ENCODE assay signal across 9 cellular contexts in the genomic region with DNA sequence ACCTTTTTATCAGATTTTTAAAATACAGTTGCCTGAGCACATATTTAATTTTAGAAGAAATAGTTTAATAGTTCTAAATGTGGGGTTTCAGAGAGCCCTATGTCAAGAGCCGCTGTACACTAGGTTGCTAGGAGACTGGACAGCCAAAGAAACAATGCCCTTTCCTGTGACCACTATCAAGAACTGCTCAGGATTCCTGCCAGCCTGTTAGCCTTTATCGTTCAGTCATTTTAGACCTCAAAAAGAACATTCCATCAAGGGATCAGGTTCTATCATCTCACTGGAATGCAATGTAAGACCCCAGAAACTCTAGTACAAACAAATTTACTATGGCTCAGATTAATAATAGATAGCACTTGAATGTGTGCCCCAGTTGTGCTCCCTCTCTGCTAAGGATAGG.
DNase-seq lines count a peak whose midpoint lies in the region; ATAC-seq and TF ChIP-seq lines count a peak whose summit lies in the region.
"Had no signal": no experiment of that assay in that cellular context is flagged by ENCODE, and none has a peak within 500 bp of the region (broad histone marks: within the 10 kb centered on the region; RNA-seq: fewer than 3 reads in every experiment).

No MANE protein-coding gene starts in this region.

- no peaks in the 10 kb centered on the region for H3K36me3 Mint-ChIP-seq in nephron (ENCODE audit: low read depth)
- no peaks in the 10 kb centered on the region for H3K36me3 Mint-ChIP-seq in activated CD8-positive, alpha-beta memory T cell treated with anti-CD3 and anti-CD28 coated beads, Interleukin-2, amount 10 ng/mL, durations not matched to agents 7 days and 5 days

- no peaks in the 10 kb centered on the region for H3K36me3 ChIP-seq in fibroblast of lung (ENCODE audit: control insufficient read depth, insufficient read depth, low read length)

- no peak overlapping the region for H3K9ac ChIP-seq in fibroblast of lung (ENCODE audit: insufficient read depth, low read length)

- H3K27me3 ChIP-seq in fibroblast of lung (ENCODE audit: control insufficient read depth, insufficient read depth, low read length): no peaks in the 10 kb centered on the region

- peak overlapping the region; percentile 42 to 98 (median 96) for H3K27ac Mint-ChIP-seq in nephron
- no peak overlapping the region for H3K27ac Mint-ChIP-seq in activated CD8-positive, alpha-beta memory T cell treated with anti-CD3 and anti-CD28 coated beads, Interleukin-2, amount 10 ng/mL, durations not matched to agents 7 days and 5 days

- peak; percentile 79 for DNase-seq in NCI-H146 (lab: John Stamatoyannopoulos, UW)
- DNase-seq in NCI-H146 treated with DMSO at 0.1 percent for 48 hours (lab: John Stamatoyannopoulos, UW; ENCODE audit: unreplicated experiment): no peak
- DNase-seq in fibroblast of lung (ENCODE audit: low read depth in 2 of 2): peak; percentile 54 to 84
- no peak for DNase-seq in activated CD8-positive, alpha-beta memory T cell treated with anti-CD3 and anti-CD28 coated beads, Interleukin-2, amount 10 ng/mL, durations not matched to agents 7 days and 5 days
- DNase-seq in HPDE6-E6E7 (ENCODE audit: extremely low spot score): no peak
- DNase-seq in HK-2 (ENCODE audit: unreplicated experiment): no peak
- DNase-seq in erythroblast (lab: John Stamatoyannopoulos, UW): no peak

- H2AFZ ChIP-seq in fibroblast of lung (ENCODE audit: low read length): no peak overlapping the region

- no peaks in the 10 kb centered on the region for H3K27me3 Mint-ChIP-seq in nephron (ENCODE audit: low read depth)
- H3K27me3 Mint-ChIP-seq in activated CD8-positive, alpha-beta memory T cell treated with anti-CD3 and anti-CD28 coated beads, Interleukin-2, amount 10 ng/mL, durations not matched to agents 7 days and 5 days: peaks cover 6% of the 10 kb centered on the region

- no peaks in the 10 kb centered on the region for H3K9me3 ChIP-seq in fibroblast of lung (ENCODE audit: control insufficient read depth, insufficient read depth, low read depth, low read length)

- H3K4me3 Mint-ChIP-seq in nephron: peak overlapping the region in 1 of 3 experiments; percentile 2
- no peak overlapping the region for H3K4me3 Mint-ChIP-seq in activated CD8-positive, alpha-beta memory T cell treated with anti-CD3 and anti-CD28 coated beads, Interleukin-2, amount 10 ng/mL, durations not matched to agents 7 days and 5 days

- no peak overlapping the region for H3K4me3 ChIP-seq in fibroblast of lung (replicated peaks in 1 of 4; ENCODE audit: control extremely low read depth in 1 of 4, insufficient read depth in 1 of 4, low read depth in 3 of 4, low read length in 4 of 4)

- ATAC-seq in activated CD8-positive, alpha-beta memory T cell treated with anti-CD3 and anti-CD28 coated beads, Interleukin-2, amount 10 ng/mL, durations not matched to agents 7 days and 5 days: no peak
- ATAC-seq: left lobe of liver had no signal

- no peak for TF ChIP-seq POLR2A in erythroblast (IDR thresholded peaks at IDR 0.05; ENCODE audit: low read length)

- peaks cover 50% of the 10 kb centered on the region for H3K4me1 Mint-ChIP-seq in nephron
- no peaks in the 10 kb centered on the region for H3K4me1 Mint-ChIP-seq in activated CD8-positive, alpha-beta memory T cell treated with anti-CD3 and anti-CD28 coated beads, Interleukin-2, amount 10 ng/mL, durations not matched to agents 7 days and 5 days

- H4K20me1 ChIP-seq in fibroblast of lung (ENCODE audit: control insufficient read depth, extremely low read depth, insufficient read depth, low read length): no peaks in the 10 kb centered on the region

- CTCF ChIA-PET in activated CD8-positive, alpha-beta memory T cell treated with anti-CD3 and anti-CD28 coated beads, Interleukin-2, amount 10 ng/mL, durations not matched to agents 7 days and 5 days (lab: Charles Lee): no interaction called here

- no peaks in the 10 kb centered on the region for H3K79me2 ChIP-seq in fibroblast of lung (ENCODE audit: control insufficient read depth, insufficient read depth, low read length)

- peak in 1 of 2 donors; percentile 2 for TF ChIP-seq CTCF in fibroblast of lung (conservative IDR thresholded peaks at IDR 0.05 in 1 of 2, IDR thresholded peaks at IDR 0.05 in 1 of 2; ENCODE audit: low read depth in 1 of 2, low read length in 2 of 2)
- TF ChIP-seq CTCF in nephron (IDR thresholded peaks at IDR 0.05; ENCODE audit: unreplicated experiment in 3 of 3): no peak

- H3K9me3 Mint-ChIP-seq in nephron: peaks cover under 1% of the 10 kb centered on the region
- no peaks in the 10 kb centered on the region for H3K9me3 Mint-ChIP-seq in activated CD8-positive, alpha-beta memory T cell treated with anti-CD3 and anti-CD28 coated beads, Interleukin-2, amount 10 ng/mL, durations not matched to agents 7 days and 5 days (ENCODE audit: low read depth)

- H3K4me2 ChIP-seq in fibroblast of lung (ENCODE audit: extremely low read depth, insufficient read depth, low read length): peak overlapping the region; percentile 19

- peak overlapping the region; percentile 90 for H3K27ac ChIP-seq in fibroblast of lung (ENCODE audit: insufficient read depth, low read length)

- H3K4me1 ChIP-seq in fibroblast of lung (ENCODE audit: control insufficient read depth, extremely low read depth, insufficient read depth, low read length): peaks cover 24% of the 10 kb centered on the region

Comparison
In these comparisons a context has a peak if more than half of its experiments do, and no peak if none do; other contexts are left out.
1. DNase-seq: peak in NCI-H146 (single experiment) and fibroblast of lung (2 of 2); none in NCI-H146 treated with DMSO at 0.1 percent for 48 hours (single experiment), activated CD8-positive, alpha-beta memory T cell treated with anti-CD3 and anti-CD28 coated beads, Interleukin-2, amount 10 ng/mL, durations not matched to agents 7 days and 5 days (single experiment), HPDE6-E6E7 (single experiment), HK-2 (single experiment) and erythroblast (0 of 2).